Comparison of ENCODE assay signal across 15 cellular contexts in the genomic region with DNA sequence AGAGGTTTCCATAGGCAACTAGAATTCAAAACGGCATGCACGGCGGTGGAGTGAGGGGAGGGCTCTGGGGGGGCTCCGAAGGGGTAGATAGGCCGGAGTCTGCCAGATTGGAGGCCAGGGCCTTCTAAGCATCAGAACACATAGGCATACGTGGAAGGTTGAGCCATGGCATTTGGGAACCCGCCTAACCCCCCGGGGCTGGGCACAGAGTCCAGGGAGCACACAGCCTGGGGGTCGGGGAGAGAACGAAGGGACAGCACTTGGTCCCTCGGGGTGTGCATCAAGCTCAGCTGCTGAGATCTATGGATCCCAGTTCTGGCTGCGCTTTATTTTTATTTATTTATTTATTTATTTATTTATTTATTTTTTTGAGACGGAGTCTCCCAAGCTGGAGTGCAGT.
"Had no signal": no experiment of that assay in that cellular context is flagged by ENCODE, and none has a peak within 500 bp of the region (broad histone marks: within the 10 kb centered on the region; RNA-seq: fewer than 3 reads in every experiment).

No MANE protein-coding gene starts in this region.

- H3K4me3 ChIP-seq: cardiac muscle cell, coronary artery, gastroesophageal sphincter, left lung, pancreas, thyroid gland, vagina had no signal

- H3K27ac Mint-ChIP-seq: activated CD4-positive, alpha-beta T cell treated with anti-CD3 and anti-CD28 coated beads for 36 hours; activated CD8-positive, alpha-beta T cell treated with anti-CD3 and anti-CD28 coated beads for 36 hours; activated T-cell treated with anti-CD3 and anti-CD28 coated beads, Interleukin-2, amount 50 U/mL, for 72 hours had no signal

- H3K4me1 Mint-ChIP-seq: activated CD4-positive, alpha-beta T cell treated with anti-CD3 and anti-CD28 coated beads for 36 hours had no signal

- H3K4me1 ChIP-seq: gastroesophageal sphincter, pancreas had no signal

- DNase-seq: activated CD4-positive, alpha-beta T cell treated with anti-CD3 and anti-CD28 coated beads for 36 hours; activated CD8-positive, alpha-beta memory T cell treated with anti-CD3 and anti-CD28 coated beads, Interleukin-2, amount 50 U/mL, for 4 hours; activated CD8-positive, alpha-beta T cell treated with anti-CD3 and anti-CD28 coated beads for 36 hours; activated T-cell treated with anti-CD3 and anti-CD28 coated beads, Interleukin-2, amount 50 U/mL, for 72 hours; effector CD8-positive, alpha-beta T cell; left lung; pancreas; stimulated activated CD4-positive, alpha-beta T cell treated with anti-CD3 and anti-CD28 coated beads, Interleukin-15, amount 100 ng/mL, for 24 hours; stimulated activated CD4-positive, alpha-beta T cell treated with anti-CD3 and anti-CD28 coated beads, Interleukin-4, amount 100 ng/mL, for 4 hours; thyroid gland had no signal

- H3K27ac ChIP-seq: cardiac muscle cell, coronary artery, gastroesophageal sphincter, pancreas, thyroid gland, vagina had no signal

- H3K27me3 ChIP-seq: cardiac muscle cell, gastroesophageal sphincter, left lung, pancreas, thyroid gland, vagina had no signal

- H3K4me3 Mint-ChIP-seq: activated CD4-positive, alpha-beta T cell treated with anti-CD3 and anti-CD28 coated beads for 36 hours; activated CD8-positive, alpha-beta T cell treated with anti-CD3 and anti-CD28 coated beads for 36 hours; activated T-cell treated with anti-CD3 and anti-CD28 coated beads, Interleukin-2, amount 50 U/mL, for 72 hours; neural crest cell had no signal

- H3K9me3 Mint-ChIP-seq: activated CD8-positive, alpha-beta T cell treated with anti-CD3 and anti-CD28 coated beads for 36 hours; activated T-cell treated with anti-CD3 and anti-CD28 coated beads, Interleukin-2, amount 50 U/mL, for 72 hours; neural crest cell had no signal

- H3K36me3 ChIP-seq: cardiac muscle cell, gastroesophageal sphincter, left lung, pancreas, thyroid gland, vagina had no signal

- H3K27me3 Mint-ChIP-seq: activated CD4-positive, alpha-beta T cell treated with anti-CD3 and anti-CD28 coated beads for 36 hours; activated CD8-positive, alpha-beta T cell treated with anti-CD3 and anti-CD28 coated beads for 36 hours had no signal

- H3K9me3 ChIP-seq: gastroesophageal sphincter, left lung, pancreas, thyroid gland, vagina had no signal
